ENCODE assay signal across 12 cellular contexts in genomic region chr19:1025080-1025479, GRCh38. TPM values are rescaled to one million over a fixed set of nuclear protein-coding genes. Genes with fewer than 3 reads are reported as not detected.
DNase-seq lines count a peak whose midpoint lies in the region; ATAC-seq and TF ChIP-seq lines count a peak whose summit lies in the region.
"Not testable (repeated sequence)": the region's sequence is repeated elsewhere in the genome, so short reads cannot be mapped to it uniquely, and the experiment has no call there.
"Had no signal": no experiment of that assay in that cellular context is flagged by ENCODE, and none has a peak within 500 bp of the region (broad histone marks: within the 10 kb centered on the region; RNA-seq: fewer than 3 reads in every experiment).

No MANE protein-coding gene starts in this region.

- WGBS in hepatocyte (ENCODE audit: low lambda C conversion rate, missing lambda C conversion rate), result 96% methylated on average over 6 of the region's 6 CpGs

- not testable (repeated sequence) for H3K9me2 ChIP-seq in hepatocyte (replicated peaks; ENCODE audit: insufficient read depth)

- TF ChIP-seq CTCF in CD8-positive, alpha-beta T cell (IDR thresholded peaks at IDR 0.05); OCI-LY3 (IDR thresholded peaks at IDR 0.05; ENCODE audit: low read depth, low read length); brain (conservative IDR thresholded peaks at IDR 0.05); hepatocyte (IDR thresholded peaks at IDR 0.05; ENCODE audit: poor library complexity); nephron (IDR thresholded peaks at IDR 0.05; ENCODE audit: unreplicated experiment in 3 of 3): not testable (repeated sequence)

- not testable (repeated sequence) for ATAC-seq in CD8-positive, alpha-beta T cell; activated T-helper 17 cell treated with anti-CD3 and anti-CD28 coated beads, Interleukin-2, amount 50 U/mL, for 72 hours (replicated peaks)

- H3K36me3 ChIP-seq in CD8-positive, alpha-beta T cell (ENCODE audit: insufficient read depth, low read length); hepatocyte (replicated peaks; ENCODE audit: insufficient read depth, low read depth): not testable (repeated sequence)
- peaks cover 16% of the 10 kb centered on the region for H3K36me3 ChIP-seq in OCI-LY3 (replicated peaks; ENCODE audit: low read depth, low read length)

- peaks cover 13% of the 10 kb centered on the region for H3K36me3 Mint-ChIP-seq in CD8-positive, alpha-beta T cell
- H3K36me3 Mint-ChIP-seq in activated T-helper 17 cell treated with anti-CD3 and anti-CD28 coated beads, Interleukin-2, amount 50 U/mL, for 72 hours (ENCODE audit: low read depth), result peaks cover 25% of the 10 kb centered on the region
- not testable (repeated sequence) for H3K36me3 Mint-ChIP-seq in brain; nephron (ENCODE audit: low read depth); stimulated activated naive CD8-positive, alpha-beta T cell treated with anti-CD3 and anti-CD28 coated beads, Interleukin-15, Interleukin-2, amounts not matched to agents 100 ng/mL and 50 ng/mL, for 24 hours (ENCODE audit: low read depth)

- H2AFZ ChIP-seq in OCI-LY3 (ENCODE audit: low read depth, low read length); hepatocyte: not testable (repeated sequence)

- H3K79me2 ChIP-seq in OCI-LY3 (ENCODE audit: low read length) (peaks cover 49% of the 10 kb centered on the region), hepatocyte (peaks cover 53% of the 10 kb centered on the region)

- intact Hi-C loops in CD8-positive, alpha-beta T cell (cut with DNase I, micrococcal nuclease), result not testable (repeated sequence)

- not testable (repeated sequence) for H3K4me3 ChIP-seq in CD8-positive, alpha-beta T cell (ENCODE audit: low read depth, low read length); OCI-LY3 (ENCODE audit: low read length); hepatocyte

- H3K9me3 ChIP-seq in CD8-positive, alpha-beta T cell (ENCODE audit: low read length); OCI-LY3 (ENCODE audit: insufficient read depth, low read length); hepatocyte (ENCODE audit: low read depth): not testable (repeated sequence)

- peaks cover 26% of the 10 kb centered on the region for H3K4me1 Mint-ChIP-seq in CD8-positive, alpha-beta T cell (ENCODE audit: low read depth)
- peaks cover 13% of the 10 kb centered on the region for H3K4me1 Mint-ChIP-seq in activated T-helper 17 cell treated with anti-CD3 and anti-CD28 coated beads, Interleukin-2, amount 50 U/mL, for 72 hours
- H3K4me1 Mint-ChIP-seq in brain, result not testable (repeated sequence)
- peaks cover 12% of the 10 kb centered on the region for H3K4me1 Mint-ChIP-seq in nephron
- H3K4me1 Mint-ChIP-seq in stimulated activated naive CD8-positive, alpha-beta T cell treated with anti-CD3 and anti-CD28 coated beads, Interleukin-15, Interleukin-2, amounts not matched to agents 100 ng/mL and 50 ng/mL, for 24 hours (ENCODE audit: low read depth), result peaks cover 28% of the 10 kb centered on the region

- POLR2A ChIA-PET in CD8-positive, alpha-beta T cell (lab: Charles Lee), result interaction anchor here (8.0 to 15.7 kb wide), 2 partner anchors 15 to 53 kb away, joined by 148 to 647 read pairs; partner anchors contain the start of genes ABCA7 and ARHGAP45

- DNase-seq in CD8-positive, alpha-beta T cell; hepatocyte (ENCODE audit: low spot score): not testable (repeated sequence)

- not testable (repeated sequence) for H3K27ac Mint-ChIP-seq in CD8-positive, alpha-beta T cell; activated T-helper 17 cell treated with anti-CD3 and anti-CD28 coated beads, Interleukin-2, amount 50 U/mL, for 72 hours; brain; stimulated activated naive CD8-positive, alpha-beta T cell treated with anti-CD3 and anti-CD28 coated beads, Interleukin-15, Interleukin-2, amounts not matched to agents 100 ng/mL and 50 ng/mL, for 24 hours
- H3K27ac Mint-ChIP-seq in nephron, result peak overlapping the region in 2 of 3 experiments; percentile 56 to 83

- CTCF ChIA-PET in CD8-positive, alpha-beta T cell (lab: Charles Lee), result interaction anchor here (2.1 to 8.6 kb wide), 3 partner anchors 13 to 51 kb away, joined by 9 to 68 read pairs (median 44); partner anchors contain the start of genes ABCA7 and ARHGAP45

- H3K9ac ChIP-seq in OCI-LY3 (ENCODE audit: low read length), result not testable (repeated sequence)

- not testable (repeated sequence) for H3K27ac ChIP-seq in CD8-positive, alpha-beta T cell (ENCODE audit: low read depth, low read length); OCI-LY3 (ENCODE audit: low read length)
- H3K27ac ChIP-seq in hepatocyte, result peak overlapping the region; percentile 100

- not testable (repeated sequence) for H3K27me3 Mint-ChIP-seq in CD8-positive, alpha-beta T cell (ENCODE audit: low read depth); activated T-helper 17 cell treated with anti-CD3 and anti-CD28 coated beads, Interleukin-2, amount 50 U/mL, for 72 hours; brain; nephron (ENCODE audit: low read depth); stimulated activated naive CD8-positive, alpha-beta T cell treated with anti-CD3 and anti-CD28 coated beads, Interleukin-15, Interleukin-2, amounts not matched to agents 100 ng/mL and 50 ng/mL, for 24 hours

- peak overlapping the region; percentile 65 for H3K4me3 Mint-ChIP-seq in CD8-positive, alpha-beta T cell
- H3K4me3 Mint-ChIP-seq in activated T-helper 17 cell treated with anti-CD3 and anti-CD28 coated beads, Interleukin-2, amount 50 U/mL, for 72 hours, result peak overlapping the region; percentile 3
- H3K4me3 Mint-ChIP-seq in brain (peak overlapping the region in 4 of 5 experiments; percentile 48 to 76 (median 60)), nephron (peak overlapping the region; percentile 34 to 57 (median 53))
- H3K4me3 Mint-ChIP-seq in stimulated activated naive CD8-positive, alpha-beta T cell treated with anti-CD3 and anti-CD28 coated beads, Interleukin-15, Interleukin-2, amounts not matched to agents 100 ng/mL and 50 ng/mL, for 24 hours, result peak overlapping the region; percentile 43

- H3K27me3 ChIP-seq in CD8-positive, alpha-beta T cell (ENCODE audit: insufficient read depth, low read length); OCI-LY3 (ENCODE audit: low read depth, low read length); hepatocyte: not testable (repeated sequence)

- H4K20me1 ChIP-seq in OCI-LY3 (ENCODE audit: insufficient read depth, low read length) (peaks cover 22% of the 10 kb centered on the region), hepatocyte (ENCODE audit: insufficient read depth, poor library complexity, severe bottlenecking) (peaks cover 24% of the 10 kb centered on the region)

- not testable (repeated sequence) for H3K9me3 Mint-ChIP-seq in CD8-positive, alpha-beta T cell; activated T-helper 17 cell treated with anti-CD3 and anti-CD28 coated beads, Interleukin-2, amount 50 U/mL, for 72 hours; brain; nephron; stimulated activated naive CD8-positive, alpha-beta T cell treated with anti-CD3 and anti-CD28 coated beads, Interleukin-15, Interleukin-2, amounts not matched to agents 100 ng/mL and 50 ng/mL, for 24 hours

- H3K4me1 ChIP-seq in CD8-positive, alpha-beta T cell (ENCODE audit: insufficient read depth, low read length), result peaks cover 21% of the 10 kb centered on the region
- peaks cover 19% of the 10 kb centered on the region for H3K4me1 ChIP-seq in OCI-LY3 (ENCODE audit: low read length)
- H3K4me1 ChIP-seq in hepatocyte (ENCODE audit: insufficient read depth), result peaks cover 21% of the 10 kb centered on the region

- H3K4me2 ChIP-seq in OCI-LY3 (ENCODE audit: low read length) (0 out of 2 replicates have a peak overlapping the region, but pooled peaks have one; percentile 96), hepatocyte (peak overlapping the region; percentile 100)

RNA-seq across cellular contexts. Expression of gene CNN2, which starts 1.3 kb away (rescaled TPM):
- total RNA-seq in CD8-positive, alpha-beta T cell, result 100 to 1,000 TPM; 382 to 392 TPM
- 100 to 1,000 TPM; 152 to 246 TPM for total RNA-seq in activated T-helper 17 cell treated with anti-CD3 and anti-CD28 coated beads, Interleukin-2, amount 50 U/mL, for 72 hours
- polyA plus RNA-seq in brain (ENCODE audit: insufficient read depth, low read depth, low replicate concordance) (6.3 TPM), hepatocyte (229 and 247 TPM in 2 replicates)
- total RNA-seq in hepatocyte, result 88.5 and 115 TPM in 2 replicates

RNA-seq across cellular contexts. Expression of gene RNU6-2, which starts 3.8 kb away (rescaled TPM):
- total RNA-seq in CD8-positive, alpha-beta T cell, result not detected
- not detected for total RNA-seq in activated T-helper 17 cell treated with anti-CD3 and anti-CD28 coated beads, Interleukin-2, amount 50 U/mL, for 72 hours
- not detected for polyA plus RNA-seq in brain (ENCODE audit: insufficient read depth, low read depth, low replicate concordance)
- not detected in 2 replicates for total RNA-seq in hepatocyte
- polyA plus RNA-seq in hepatocyte, result not detected in 2 replicates
- total RNA-seq: Calu3, GM12878, HT1080, IMR-90, RPMI7951 had no signal
- polyA plus RNA-seq: GM12878, IMR-90 had no signal

RNA-seq across cellular contexts. Expression of gene TMEM259, which starts 4.2 kb away (rescaled TPM):
- 100 to 1,000 TPM; 408 to 443 TPM for total RNA-seq in CD8-positive, alpha-beta T cell
- total RNA-seq in activated T-helper 17 cell treated with anti-CD3 and anti-CD28 coated beads, Interleukin-2, amount 50 U/mL, for 72 hours, result 100 to 1,000 TPM; 101 to 120 TPM
- 108 TPM for polyA plus RNA-seq in brain (ENCODE audit: insufficient read depth, low read depth, low replicate concordance)
- 108 and 169 TPM in 2 replicates for total RNA-seq in hepatocyte
- polyA plus RNA-seq in hepatocyte, result 311 and 383 TPM in 2 replicates

RNA-seq across cellular contexts. Expression of gene ABCA7, which starts 14.8 kb away (rescaled TPM):
- 10 to 100 TPM; 93.3 to 98.0 TPM for total RNA-seq in CD8-positive, alpha-beta T cell
- total RNA-seq in activated T-helper 17 cell treated with anti-CD3 and anti-CD28 coated beads, Interleukin-2, amount 50 U/mL, for 72 hours, result 10 to 100 TPM; 21.8 to 31.2 TPM
- polyA plus RNA-seq in brain (ENCODE audit: insufficient read depth, low read depth, low replicate concordance) (4.7 TPM), hepatocyte (26.8 and 38.1 TPM in 2 replicates)
- total RNA-seq in hepatocyte, result 8.2 and 17.8 TPM in 2 replicates

RNA-seq across cellular contexts. Expression of gene GRIN3B, which starts 24.9 kb away (rescaled TPM):
- total RNA-seq in CD8-positive, alpha-beta T cell, result under 1 TPM; 0.35 to 0.53 TPM
- total RNA-seq in activated T-helper 17 cell treated with anti-CD3 and anti-CD28 coated beads, Interleukin-2, amount 50 U/mL, for 72 hours, result under 1 TPM in 1 of 2 donors, not detected in 1; 0.21 TPM
- not detected for polyA plus RNA-seq in brain (ENCODE audit: insufficient read depth, low read depth, low replicate concordance)
- total RNA-seq in hepatocyte, result 0.30 and 0.64 TPM in 2 replicates
- polyA plus RNA-seq in hepatocyte, result 0.48 and 0.49 TPM in 2 replicates
- total RNA-seq: Calu3, HT1080 had no signal
- polyA plus RNA-seq: GM12878 had no signal

Comparison
In these comparisons a context has a peak if more than half of its experiments do, and no peak if none do; other contexts are left out.
1. H3K4me3 Mint-ChIP-seq: peak in every context shown above with its lines; median percentile 65 in CD8-positive, alpha-beta T cell; 60 in brain; 53 in nephron; 43 in stimulated activated naive CD8-positive, alpha-beta T cell treated with anti-CD3 and anti-CD28 coated beads, Interleukin-15, Interleukin-2, amounts not matched to agents 100 ng/mL and 50 ng/mL, for 24 hours; 3 in activated T-helper 17 cell treated with anti-CD3 and anti-CD28 coated beads, Interleukin-2, amount 50 U/mL, for 72 hours.